Comparison of ENCODE assay signal across 1 cellular context in the genomic region with DNA sequence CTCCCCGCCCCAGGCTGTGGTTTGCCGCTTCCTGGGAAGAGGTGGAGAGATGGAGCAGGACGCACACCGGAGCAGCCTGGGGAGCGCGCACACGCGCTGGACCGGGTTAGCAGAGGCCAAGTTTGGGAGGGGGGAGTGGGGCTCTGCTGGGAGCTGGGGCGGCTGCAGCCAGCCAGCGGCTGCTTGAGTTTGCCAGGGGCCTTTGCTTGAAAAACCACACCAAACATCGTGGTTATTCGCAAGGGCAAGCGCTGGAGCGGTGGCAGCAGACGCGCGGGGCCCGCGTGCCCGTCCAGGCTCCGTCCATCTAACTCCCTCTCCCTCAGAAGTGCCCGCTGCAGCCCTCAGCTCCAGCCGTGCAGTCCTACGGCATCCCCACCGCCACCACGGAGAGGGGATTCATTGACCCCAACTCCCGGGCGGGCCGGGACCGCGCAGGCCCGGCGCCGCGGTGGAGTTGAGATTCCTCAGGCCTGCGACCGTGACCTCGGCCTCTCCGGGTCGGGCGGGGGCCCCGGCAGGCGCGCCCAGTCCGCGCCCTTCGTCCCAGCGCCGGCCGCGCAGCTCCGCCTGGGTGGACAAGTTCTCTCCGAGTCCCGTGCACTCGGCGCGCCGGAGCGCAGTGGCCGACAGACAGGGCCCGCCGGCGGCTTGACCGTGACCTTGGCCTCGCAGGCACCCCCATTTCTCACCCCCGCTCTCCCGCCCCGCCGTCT.
A peak's percentile ranks its signal among the peaks of the same experiment; 100 is the strongest.
TF ChIP-seq lines count a peak whose summit lies in the region.

No MANE protein-coding gene starts in this region.

TF ChIP-seq in GM12878, 131 proteins besides CTCF, POLR2A, EP300 and RAD21 (continued from another document):
- TF ChIP-seq GATAD2B (conservative IDR thresholded peaks at IDR 0.05; ENCODE audit: low read depth) (peak; percentile 42; the same call in 1 of the 2 replicates), KLF5 (IDR thresholded peaks at IDR 0.05; ENCODE audit: partially characterized antibody) (no peak), IKZF1 (conservative IDR thresholded peaks at IDR 0.05) (0 out of 2 replicates have a peak, but pooled peaks have one; percentile 22)
